Comparison of ENCODE assay signal across 17 cellular contexts in the genomic region with DNA sequence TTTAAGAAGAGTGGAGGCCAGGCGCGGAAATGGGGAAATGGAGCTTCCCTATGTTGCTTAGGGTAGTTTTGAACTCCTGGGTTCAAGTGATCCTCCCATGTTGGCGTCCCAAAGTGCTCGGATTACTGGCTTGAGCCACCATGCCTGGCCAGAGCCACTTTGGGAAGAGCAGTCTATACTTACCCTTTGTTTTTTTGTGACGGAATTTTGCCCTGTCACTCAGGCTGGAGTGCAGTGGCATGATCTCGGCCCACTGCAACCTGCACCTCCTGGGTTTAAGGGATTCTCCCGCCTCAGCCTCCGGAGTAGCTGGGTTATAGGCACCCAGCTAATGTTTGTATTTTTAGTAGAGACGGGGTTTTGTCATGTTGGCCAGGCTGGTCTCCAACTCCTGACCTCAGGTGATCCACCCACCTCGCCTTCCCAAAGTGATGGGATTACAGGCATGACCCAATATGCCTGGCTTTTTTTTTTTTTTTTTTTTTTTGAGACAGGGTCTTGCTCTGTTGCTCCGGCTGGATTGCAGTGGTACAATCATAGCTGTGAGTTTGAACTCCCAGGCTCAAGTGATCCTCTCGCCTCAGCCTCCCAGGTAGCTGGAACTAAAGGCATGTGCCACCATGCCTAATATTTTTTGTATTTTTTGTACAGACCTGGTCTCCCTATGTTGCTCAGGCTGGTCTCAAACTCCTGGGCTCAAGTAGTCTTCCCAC.
DNase-seq lines count a peak whose midpoint lies in the region; ATAC-seq and TF ChIP-seq lines count a peak whose summit lies in the region.
"Had no signal": no experiment of that assay in that cellular context is flagged by ENCODE, and none has a peak within 500 bp of the region (broad histone marks: within the 10 kb centered on the region; RNA-seq: fewer than 3 reads in every experiment).

No MANE protein-coding gene starts in this region.

- H3K36me3 Mint-ChIP-seq in effector memory CD8-positive, alpha-beta T cell (ENCODE audit: insufficient read depth), result peaks cover 59% of the 10 kb centered on the region

- no peaks in the 10 kb centered on the region for H3K27me3 ChIP-seq in neutrophil
- H3K27me3 ChIP-seq: esophagus muscularis mucosa, left lung, pancreas, suprapubic skin had no signal

- DNase-seq in ELF-1 (ENCODE audit: low read depth, low spot score) (peak; percentile 24), NCI-H748 treated with DMSO at 0.1 percent for 48 hours (lab: John Stamatoyannopoulos, UW) (no peak), activated T-cell treated with anti-CD3 and anti-CD28 coated beads for 4 hours (no peak), SIG-M5 (lab: John Stamatoyannopoulos, UW) (no peak)
- no peak for DNase-seq in effector memory CD8-positive, alpha-beta T cell
- DNase-seq: activated CD4-positive, alpha-beta T cell treated with anti-CD3 and anti-CD28 coated beads, Interleukin-2, amount 10 ng/mL, durations not matched to agents 7 days and 5 days; activated CD8-positive, alpha-beta memory T cell treated with anti-CD3 and anti-CD28 coated beads, Interleukin-2, amount 50 U/mL, for 48 hours; left lung; NCI-H526; OCI-M1; pancreas; stimulated activated CD4-positive, alpha-beta T cell treated with anti-CD3 and anti-CD28 coated beads, Interleukin-4, amount 100 ng/mL, for 1 hour had no signal

- H3K4me3 ChIP-seq in HEK293 (ENCODE audit: low read depth, low read length) (no peak overlapping the region), neutrophil (ENCODE audit: low read depth in 1 of 2, low read length in 1 of 2) (no peak overlapping the region)
- H3K4me3 ChIP-seq: esophagus muscularis mucosa, left lung, pancreas, suprapubic skin had no signal

- H3K4me1 ChIP-seq in HEK293 (ENCODE audit: control insufficient read depth, insufficient read depth, low read length), result no peaks in the 10 kb centered on the region
- no peaks in the 10 kb centered on the region for H3K4me1 ChIP-seq in neutrophil (ENCODE audit: control insufficient read depth in 1 of 2, insufficient read depth in 1 of 2, low read depth in 1 of 2, low read length in 1 of 2)
- H3K4me1 ChIP-seq: left lung, pancreas had no signal

- H3K4me3 Mint-ChIP-seq in effector memory CD8-positive, alpha-beta T cell, result no peak overlapping the region
- H3K4me3 Mint-ChIP-seq: activated CD4-positive, alpha-beta T cell treated with anti-CD3 and anti-CD28 coated beads, Interleukin-2, amount 10 ng/mL, durations not matched to agents 7 days and 5 days; activated naive CD4-positive, alpha-beta T cell treated with anti-CD3 and anti-CD28 coated beads, Interleukin-2, amount 50 U/mL, for 24 hours had no signal

- ATAC-seq in effector memory CD8-positive, alpha-beta T cell (replicated peaks), result no peak
- ATAC-seq: left lung had no signal

- peaks cover 35 to 57% of the 10 kb centered on the region in 2 experiments for H3K36me3 ChIP-seq in HEK293 (ENCODE audit: control insufficient read depth in 2 of 2, insufficient read depth in 1 of 2, low read length in 2 of 2)
- peaks cover 58% of the 10 kb centered on the region for H3K36me3 ChIP-seq in neutrophil

- CTCF ChIA-PET in HEK293 (lab: Yijun Ruan, JAX), result interaction anchor here (0.6 to 9.8 kb wide), 13 partner anchors 11 to 488 kb away, joined by 3 to 121 read pairs (median 19); no protein-coding TSS in a partner anchor

- TF ChIP-seq CTCF in HEK293 (tag by site-specific recombination; IDR thresholded peaks at IDR 0.05) (no peak), neutrophil (IDR thresholded peaks at IDR 0.05) (no peak)

- no peaks in the 10 kb centered on the region for H3K9me3 Mint-ChIP-seq in effector memory CD8-positive, alpha-beta T cell
- H3K9me3 Mint-ChIP-seq: activated CD4-positive, alpha-beta T cell treated with anti-CD3 and anti-CD28 coated beads, Interleukin-2, amount 10 ng/mL, durations not matched to agents 7 days and 5 days; activated naive CD4-positive, alpha-beta T cell treated with anti-CD3 and anti-CD28 coated beads, Interleukin-2, amount 50 U/mL, for 24 hours had no signal

- no peaks in the 10 kb centered on the region for H3K27me3 Mint-ChIP-seq in effector memory CD8-positive, alpha-beta T cell
- H3K27me3 Mint-ChIP-seq: activated CD4-positive, alpha-beta T cell treated with anti-CD3 and anti-CD28 coated beads, Interleukin-2, amount 10 ng/mL, durations not matched to agents 7 days and 5 days; activated naive CD4-positive, alpha-beta T cell treated with anti-CD3 and anti-CD28 coated beads, Interleukin-2, amount 50 U/mL, for 24 hours had no signal

- H3K27ac ChIP-seq in HEK293 (ENCODE audit: extremely low read depth, low read depth, low read length) (0 out of 2 replicates have a peak overlapping the region, but pooled peaks have one; percentile 2), neutrophil (peak overlapping the region; percentile 58)
- H3K27ac ChIP-seq: esophagus muscularis mucosa, left lung, pancreas, suprapubic skin had no signal

- H3K4me1 Mint-ChIP-seq in effector memory CD8-positive, alpha-beta T cell (ENCODE audit: low read depth in 2 of 2), result peaks cover 17 to 30% of the 10 kb centered on the region in 2 donors

- H3K27ac Mint-ChIP-seq in effector memory CD8-positive, alpha-beta T cell, result peak overlapping the region; percentile 49 to 63
- H3K27ac Mint-ChIP-seq: activated naive CD4-positive, alpha-beta T cell treated with anti-CD3 and anti-CD28 coated beads, Interleukin-2, amount 50 U/mL, for 24 hours had no signal

- POLR2A ChIA-PET in HEK293 (lab: Yijun Ruan, JAX), result interaction anchor here (0.6 to 14.9 kb wide), 11 partner anchors 12 to 132 kb away, joined by 3 to 197 read pairs (median 4); partner anchors contain the start of genes ABCF1, MRPS18B and PPP1R10

- H3K9me3 ChIP-seq in HEK293 (ENCODE audit: control insufficient read depth, insufficient read depth, low read depth, low read length) (no peaks in the 10 kb centered on the region), neutrophil (no peaks in the 10 kb centered on the region)
- H3K9me3 ChIP-seq: esophagus muscularis mucosa, left lung, pancreas, suprapubic skin had no signal

TF ChIP-seq in HEK293, 187 proteins besides CTCF, POLR2A, EP300 and RAD21 (continues in another document):
- TF ChIP-seq ZNF335 (tag by site-specific recombination; conservative IDR thresholded peaks at IDR 0.05), result no peak
- no peak for TF ChIP-seq RBAK (tag by site-specific recombination; IDR thresholded peaks at IDR 0.05)
- TF ChIP-seq ZNF341 (tag by site-specific recombination; IDR thresholded peaks at IDR 0.05; ENCODE audit: low read depth), result no peak
- TF ChIP-seq ZFP69B (tag by site-specific recombination; IDR thresholded peaks at IDR 0.05), result no peak
- TF ChIP-seq ZIC2 (tag by site-specific recombination; IDR thresholded peaks at IDR 0.05), result no peak
- TF ChIP-seq, protein P1, sequence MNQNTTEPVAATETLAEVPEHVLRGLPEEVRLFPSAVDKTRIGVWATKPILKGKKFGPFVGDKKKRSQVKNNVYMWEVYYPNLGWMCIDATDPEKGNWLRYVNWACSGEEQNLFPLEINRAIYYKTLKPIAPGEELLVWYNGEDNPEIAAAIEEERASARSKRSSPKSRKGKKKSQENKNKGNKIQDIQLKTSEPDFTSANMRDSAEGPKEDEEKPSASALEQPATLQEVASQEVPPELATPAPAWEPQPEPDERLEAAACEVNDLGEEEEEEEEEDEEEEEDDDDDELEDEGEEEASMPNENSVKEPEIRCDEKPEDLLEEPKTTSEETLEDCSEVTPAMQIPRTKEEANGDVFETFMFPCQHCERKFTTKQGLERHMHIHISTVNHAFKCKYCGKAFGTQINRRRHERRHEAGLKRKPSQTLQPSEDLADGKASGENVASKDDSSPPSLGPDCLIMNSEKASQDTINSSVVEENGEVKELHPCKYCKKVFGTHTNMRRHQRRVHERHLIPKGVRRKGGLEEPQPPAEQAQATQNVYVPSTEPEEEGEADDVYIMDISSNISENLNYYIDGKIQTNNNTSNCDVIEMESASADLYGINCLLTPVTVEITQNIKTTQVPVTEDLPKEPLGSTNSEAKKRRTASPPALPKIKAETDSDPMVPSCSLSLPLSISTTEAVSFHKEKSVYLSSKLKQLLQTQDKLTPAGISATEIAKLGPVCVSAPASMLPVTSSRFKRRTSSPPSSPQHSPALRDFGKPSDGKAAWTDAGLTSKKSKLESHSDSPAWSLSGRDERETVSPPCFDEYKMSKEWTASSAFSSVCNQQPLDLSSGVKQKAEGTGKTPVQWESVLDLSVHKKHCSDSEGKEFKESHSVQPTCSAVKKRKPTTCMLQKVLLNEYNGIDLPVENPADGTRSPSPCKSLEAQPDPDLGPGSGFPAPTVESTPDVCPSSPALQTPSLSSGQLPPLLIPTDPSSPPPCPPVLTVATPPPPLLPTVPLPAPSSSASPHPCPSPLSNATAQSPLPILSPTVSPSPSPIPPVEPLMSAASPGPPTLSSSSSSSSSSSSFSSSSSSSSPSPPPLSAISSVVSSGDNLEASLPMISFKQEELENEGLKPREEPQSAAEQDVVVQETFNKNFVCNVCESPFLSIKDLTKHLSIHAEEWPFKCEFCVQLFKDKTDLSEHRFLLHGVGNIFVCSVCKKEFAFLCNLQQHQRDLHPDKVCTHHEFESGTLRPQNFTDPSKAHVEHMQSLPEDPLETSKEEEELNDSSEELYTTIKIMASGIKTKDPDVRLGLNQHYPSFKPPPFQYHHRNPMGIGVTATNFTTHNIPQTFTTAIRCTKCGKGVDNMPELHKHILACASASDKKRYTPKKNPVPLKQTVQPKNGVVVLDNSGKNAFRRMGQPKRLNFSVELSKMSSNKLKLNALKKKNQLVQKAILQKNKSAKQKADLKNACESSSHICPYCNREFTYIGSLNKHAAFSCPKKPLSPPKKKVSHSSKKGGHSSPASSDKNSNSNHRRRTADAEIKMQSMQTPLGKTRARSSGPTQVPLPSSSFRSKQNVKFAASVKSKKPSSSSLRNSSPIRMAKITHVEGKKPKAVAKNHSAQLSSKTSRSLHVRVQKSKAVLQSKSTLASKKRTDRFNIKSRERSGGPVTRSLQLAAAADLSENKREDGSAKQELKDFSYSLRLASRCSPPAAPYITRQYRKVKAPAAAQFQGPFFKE (tag by site-specific recombination; IDR thresholded peaks at IDR 0.05; ENCODE audit: borderline replicate concordance), result no peak
- TF ChIP-seq ZNF776 (tag by site-specific recombination; IDR thresholded peaks at IDR 0.05; ENCODE audit: borderline replicate concordance), result no peak
- peak; percentile 38; the same call in 1 of the 2 replicates for TF ChIP-seq ZNF121 (tag by site-specific recombination; IDR thresholded peaks at IDR 0.05)
- no peak for TF ChIP-seq ZFP3 (tag by site-specific recombination; IDR thresholded peaks at IDR 0.05; ENCODE audit: low read depth)
- no peak for TF ChIP-seq ZBTB1 (tag by site-specific recombination; IDR thresholded peaks at IDR 0.05)
- TF ChIP-seq HOXC10 (CRISPR knock-in tag; IDR thresholded peaks at IDR 0.05), result no peak
- no peak for TF ChIP-seq ZNF530 (tag by site-specific recombination; IDR thresholded peaks at IDR 0.05; ENCODE audit: low read depth)
- no peak for TF ChIP-seq ZNF404 (tag by site-specific recombination; IDR thresholded peaks at IDR 0.05)
- peak; percentile 96 for TF ChIP-seq ZNF600 (tag by site-specific recombination; IDR thresholded peaks at IDR 0.05)
- TF ChIP-seq IKZF3 (tag by site-specific recombination; IDR thresholded peaks at IDR 0.05), result peak; percentile 52; the same call in 1 of the 2 replicates
